In the genomic region with DNA sequence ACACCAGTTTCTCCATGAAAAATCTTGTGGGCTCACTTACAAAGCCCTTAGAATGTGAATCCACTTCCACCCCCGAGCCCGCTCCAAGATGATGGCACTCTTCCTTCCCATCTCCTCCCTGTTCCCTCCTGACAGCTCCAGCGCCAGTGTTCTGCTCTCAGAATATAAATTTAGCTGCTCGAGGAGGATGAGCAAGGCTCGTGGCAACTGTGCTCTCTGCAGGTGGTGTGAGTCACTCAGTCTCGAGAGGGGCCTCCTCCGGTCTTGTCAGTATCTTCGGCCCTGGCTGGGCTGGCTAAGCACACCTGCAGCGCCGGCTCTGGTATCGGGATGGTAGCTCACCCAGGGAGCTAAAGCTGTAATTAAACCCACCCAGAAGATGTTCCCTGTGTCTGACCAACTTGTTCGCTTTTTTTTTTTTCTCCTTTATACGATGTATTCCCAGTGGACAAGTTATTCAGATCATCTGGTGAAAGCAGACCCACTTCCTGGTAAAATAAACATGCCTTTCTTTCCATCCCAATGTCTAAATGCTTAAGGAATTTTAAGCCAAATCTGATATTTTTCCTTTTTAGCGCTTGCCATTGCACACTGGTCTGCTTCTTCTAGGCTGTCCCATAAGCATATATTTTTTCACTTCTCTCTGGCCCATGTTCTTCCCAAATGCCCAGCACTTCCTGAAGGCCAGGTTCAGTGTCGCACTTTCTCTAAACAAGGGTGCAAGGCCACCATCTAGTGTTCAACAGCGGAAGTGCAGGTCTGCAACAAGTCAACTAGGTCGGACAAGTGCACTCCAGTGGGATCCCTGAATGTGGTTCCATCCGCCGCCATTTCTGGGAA, we compare ENCODE assay signal across 8 cellular contexts. TPM values are rescaled to one million over a fixed set of nuclear protein-coding genes. Genes with fewer than 3 reads are reported as not detected.
A peak's percentile ranks its signal among the peaks of the same experiment; 100 is the strongest.
DNase-seq lines count a peak whose midpoint lies in the region; ATAC-seq and TF ChIP-seq lines count a peak whose summit lies in the region.

No MANE protein-coding gene starts in this region.

- H3K27me3 ChIP-seq in SK-N-SH (ENCODE audit: insufficient read depth) = no peaks in the 10 kb centered on the region

- TF ChIP-seq EP300 in SK-N-SH (IDR thresholded peaks at IDR 0.05; ENCODE audit: borderline replicate concordance in 1 of 2, low read depth in 1 of 2, low read length in 1 of 2) = peak in 1 of 2 experiments; percentile 94; a peak in 2 of 4 replicates

- peak overlapping the region; percentile 10 for H2AFZ ChIP-seq in SK-N-SH (ENCODE audit: low read depth)

- 20% methylated on average over 19 of the region's 19 CpGs for WGBS in SK-N-SH (ENCODE audit: low lambda C conversion rate)

- TF ChIP-seq CTCF in GM12873 (IDR thresholded peaks at IDR 0.05; ENCODE audit: insufficient read depth, low read depth, low read length, missing control alignments) (peak; percentile 92), SK-N-SH (IDR thresholded peaks at IDR 0.05) (peak; percentile 100)

- no peaks in the 10 kb centered on the region for H3K9me2 ChIP-seq in SK-N-SH

- peak overlapping the region in 1 of 2 experiments; percentile 85; a peak in 3 of 4 replicates for H3K27ac ChIP-seq in SK-N-SH (ENCODE audit: low read depth in 2 of 2, low read length in 1 of 2)

- intact Hi-C loops in left cardiac atrium (cut with DNase I) = loop anchor here in 1 of 2 donors (1.0 kb wide), 1 partner anchor 25 kb away; no protein-coding TSS in a partner anchor

- ATAC-seq in left cardiac atrium = peak; percentile 83 to 87
- ATAC-seq in GM18907 (IDR thresholded peaks at IDR 0.05; ENCODE audit: unreplicated experiment) = no peak
- no peak for ATAC-seq in HG03442 (IDR thresholded peaks at IDR 0.05; ENCODE audit: unreplicated experiment)

- H3K36me3 ChIP-seq in SK-N-SH (replicated peaks in 1 of 2; ENCODE audit: control insufficient read depth in 1 of 2, insufficient read depth in 2 of 2, low read length in 1 of 2) = no peaks in the 10 kb centered on the region

- peak overlapping the region; percentile 41 for H3K9ac ChIP-seq in SK-N-SH

- no peaks in the 10 kb centered on the region for H3K9me3 ChIP-seq in SK-N-SH

- POLR2A ChIA-PET in SK-N-SH (lab: Yijun Ruan, JAX) = no interaction called here

- DNase-seq in MV-4-11 (lab: John Stamatoyannopoulos, UW) (peak; percentile 61), SK-N-SH (peak; percentile 86), amniotic epithelial cell (ENCODE audit: low read depth) (peak; percentile 70), left cardiac atrium (peak; percentile 73), pulmonary artery endothelial cell (ENCODE audit: low read depth, low spot score) (peak; percentile 35)

- no peaks in the 10 kb centered on the region for H3K79me2 ChIP-seq in SK-N-SH (ENCODE audit: insufficient read depth)

- peaks cover 30% of the 10 kb centered on the region for H3F3A ChIP-seq in SK-N-SH (replicated peaks; ENCODE audit: insufficient read depth)

- CTCF ChIA-PET in SK-N-SH (lab: Yijun Ruan, JAX) = interaction anchor here (0.6 to 7.5 kb wide), 43 partner anchors 8 to 1733 kb away, joined by 3 to 104 read pairs (median 4); no protein-coding TSS in a partner anchor

- TF ChIP-seq RAD21 in SK-N-SH (IDR thresholded peaks at IDR 0.05; ENCODE audit: low read length) = peak; percentile 99

- peak overlapping the region; percentile 61 for H3K4me2 ChIP-seq in SK-N-SH

- peaks cover 4 to 26% of the 10 kb centered on the region in 2 experiments; a peak in 3 of 4 replicates for H3K4me1 ChIP-seq in SK-N-SH (ENCODE audit: control insufficient read depth in 1 of 2, insufficient read depth in 2 of 2, low read depth in 1 of 2, low read length in 1 of 2)

- H4K20me1 ChIP-seq in SK-N-SH (ENCODE audit: insufficient read depth) = no peaks in the 10 kb centered on the region

- H3K4me3 ChIP-seq in SK-N-SH (ENCODE audit: low read depth in 2 of 2, low read length in 1 of 2) = peak overlapping the region in 1 of 2 experiments; percentile 7; a peak in 1 of 4 replicates

TF ChIP-seq in SK-N-SH, 30 proteins besides CTCF, POLR2A, EP300 and RAD21 (continues in another document):
- no peak; the same call in 1 of the 2 replicates for TF ChIP-seq MXI1 (IDR thresholded peaks at IDR 0.05; ENCODE audit: low read depth, low read length)
- no peak for TF ChIP-seq FOXJ3 (CRISPR knock-in tag; IDR thresholded peaks at IDR 0.05)
- TF ChIP-seq TEAD4 (IDR thresholded peaks at IDR 0.05; ENCODE audit: borderline replicate concordance, insufficient read depth) = peak; percentile 69
- TF ChIP-seq JUND (IDR thresholded peaks at IDR 0.05) = peak; percentile 90
- TF ChIP-seq USF1 (IDR thresholded peaks at IDR 0.05; ENCODE audit: borderline replicate concordance, low read depth) = no peak
- no peak for TF ChIP-seq EZH2phosphoT487 (IDR thresholded peaks at IDR 0.05; ENCODE audit: borderline replicate concordance, low read depth)
- peak; percentile 82 for TF ChIP-seq ELF1 (IDR thresholded peaks at IDR 0.05)
- 0 out of 2 replicates have a peak, but pooled peaks have one; percentile 37 for TF ChIP-seq YY1 (IDR thresholded peaks at IDR 0.05; ENCODE audit: low read depth)
- TF ChIP-seq FOSL2 (IDR thresholded peaks at IDR 0.05; ENCODE audit: borderline replicate concordance, low read depth) = peak; percentile 93
- TF ChIP-seq GATA2 (CRISPR knock-in tag; IDR thresholded peaks at IDR 0.05) = no peak
- peak; percentile 86 for TF ChIP-seq MEF2A (IDR thresholded peaks at IDR 0.05; ENCODE audit: borderline replicate concordance, low read depth)
- 0 out of 2 replicates have a peak, but pooled peaks have one; percentile 39 for TF ChIP-seq SIN3A (IDR thresholded peaks at IDR 0.05; ENCODE audit: borderline replicate concordance, low read depth, low read length)
- TF ChIP-seq, protein P1, sequence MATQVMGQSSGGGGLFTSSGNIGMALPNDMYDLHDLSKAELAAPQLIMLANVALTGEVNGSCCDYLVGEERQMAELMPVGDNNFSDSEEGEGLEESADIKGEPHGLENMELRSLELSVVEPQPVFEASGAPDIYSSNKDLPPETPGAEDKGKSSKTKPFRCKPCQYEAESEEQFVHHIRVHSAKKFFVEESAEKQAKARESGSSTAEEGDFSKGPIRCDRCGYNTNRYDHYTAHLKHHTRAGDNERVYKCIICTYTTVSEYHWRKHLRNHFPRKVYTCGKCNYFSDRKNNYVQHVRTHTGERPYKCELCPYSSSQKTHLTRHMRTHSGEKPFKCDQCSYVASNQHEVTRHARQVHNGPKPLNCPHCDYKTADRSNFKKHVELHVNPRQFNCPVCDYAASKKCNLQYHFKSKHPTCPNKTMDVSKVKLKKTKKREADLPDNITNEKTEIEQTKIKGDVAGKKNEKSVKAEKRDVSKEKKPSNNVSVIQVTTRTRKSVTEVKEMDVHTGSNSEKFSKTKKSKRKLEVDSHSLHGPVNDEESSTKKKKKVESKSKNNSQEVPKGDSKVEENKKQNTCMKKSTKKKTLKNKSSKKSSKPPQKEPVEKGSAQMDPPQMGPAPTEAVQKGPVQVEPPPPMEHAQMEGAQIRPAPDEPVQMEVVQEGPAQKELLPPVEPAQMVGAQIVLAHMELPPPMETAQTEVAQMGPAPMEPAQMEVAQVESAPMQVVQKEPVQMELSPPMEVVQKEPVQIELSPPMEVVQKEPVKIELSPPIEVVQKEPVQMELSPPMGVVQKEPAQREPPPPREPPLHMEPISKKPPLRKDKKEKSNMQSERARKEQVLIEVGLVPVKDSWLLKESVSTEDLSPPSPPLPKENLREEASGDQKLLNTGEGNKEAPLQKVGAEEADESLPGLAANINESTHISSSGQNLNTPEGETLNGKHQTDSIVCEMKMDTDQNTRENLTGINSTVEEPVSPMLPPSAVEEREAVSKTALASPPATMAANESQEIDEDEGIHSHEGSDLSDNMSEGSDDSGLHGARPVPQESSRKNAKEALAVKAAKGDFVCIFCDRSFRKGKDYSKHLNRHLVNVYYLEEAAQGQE (IDR thresholded peaks at IDR 0.05; ENCODE audit: low read depth, low read length) = peak; percentile 45; the same call in 1 of the 2 replicates
- TF ChIP-seq RXRA (IDR thresholded peaks at IDR 0.05; ENCODE audit: borderline replicate concordance, low read depth) = peak; percentile 71
- TF ChIP-seq TAF1 (IDR thresholded peaks at IDR 0.05; ENCODE audit: borderline replicate concordance, low read depth, low read length) = no peak
- TF ChIP-seq TCF12 (IDR thresholded peaks at IDR 0.05) = peak; percentile 92
- TF ChIP-seq PBX3 (IDR thresholded peaks at IDR 0.05) = peak; percentile 91
- TF ChIP-seq POLR2AphosphoS5 (IDR thresholded peaks at IDR 0.05; ENCODE audit: low read depth, low read length) = peak; percentile 55; the same call in 1 of the 2 replicates
- 0 out of 2 replicates have a peak, but pooled peaks have one; percentile 25 for TF ChIP-seq RFX5 (IDR thresholded peaks at IDR 0.05; ENCODE audit: low read length)
- TF ChIP-seq GABPA (IDR thresholded peaks at IDR 0.05; ENCODE audit: low read depth) = no peak
- no peak for TF ChIP-seq NRF1 (IDR thresholded peaks at IDR 0.05; ENCODE audit: low read depth, low read length)

RNA-seq across cellular contexts. Expression of gene YPEL5, which starts 31.4 kb away (rescaled TPM):
- polyA plus RNA-seq in SK-N-SH (2012; rRNA removed) = 60.5 and 81.6 TPM in 2 replicates
- 74.0 and 87.5 TPM in 2 replicates for polyA plus RNA-seq in SK-N-SH (2012; cell fraction: cytosol; rRNA removed)
- 59.0 and 95.1 TPM in 2 replicates for polyA plus RNA-seq in SK-N-SH (2012; cell fraction: nucleus; rRNA removed)
- total RNA-seq in left cardiac atrium (10 to 100 TPM; 54.0 to 55.2 TPM), pulmonary artery endothelial cell (75.6 and 77.1 TPM in 2 replicates)

Comparison
In these comparisons a context has a peak if more than half of its experiments do, and no peak if none do; other contexts are left out.
1. DNase-seq: peak in every context shown above with its lines; median percentile 86 in SK-N-SH; 73 in left cardiac atrium; 70 in amniotic epithelial cell; 61 in MV-4-11; 35 in pulmonary artery endothelial cell.
2. ATAC-seq: peak in left cardiac atrium (2 of 2); none in GM18907 (single experiment) and HG03442 (single experiment).